1 cellular context compared by ENCODE assay signal in the genomic region with DNA sequence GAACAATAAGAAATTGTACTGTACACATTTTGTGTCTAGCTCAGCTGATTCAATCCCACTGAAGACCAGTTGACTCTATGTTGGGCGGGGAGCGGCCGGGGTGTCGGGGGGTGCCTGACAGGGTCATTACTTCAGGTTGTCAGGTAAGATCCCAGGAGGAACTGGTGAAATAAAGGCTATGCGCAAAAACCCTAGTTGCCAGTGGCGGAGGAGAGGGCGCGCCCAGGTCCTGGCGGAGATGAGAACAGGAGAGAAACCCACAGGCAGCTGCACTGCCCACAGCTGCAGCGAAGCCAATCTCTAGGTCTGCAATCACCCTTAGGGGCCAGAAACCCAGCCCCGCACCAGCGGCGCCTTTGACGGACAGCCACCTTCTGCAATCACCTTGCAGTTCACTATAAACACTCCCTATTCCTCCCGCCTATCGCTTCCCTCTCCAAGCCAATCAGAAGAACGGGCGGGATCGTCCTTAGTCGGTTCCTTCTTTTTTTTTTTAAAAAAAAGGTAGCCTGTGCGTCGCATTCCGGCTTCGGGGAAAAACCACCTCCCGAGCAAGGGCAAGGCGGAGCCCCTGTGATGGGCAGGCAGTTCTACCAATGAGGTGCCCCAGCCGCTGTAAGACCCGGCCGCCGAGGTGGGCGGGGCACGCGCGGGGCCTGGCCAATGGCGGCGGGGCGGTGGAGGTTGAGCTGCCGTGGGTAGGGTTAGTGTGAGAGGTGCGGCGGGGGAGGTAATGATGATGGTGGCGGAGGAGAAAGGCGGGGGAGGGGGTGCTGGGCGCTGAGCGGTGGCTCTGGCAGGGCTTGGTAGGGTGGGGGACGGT.
TF ChIP-seq lines count a peak whose summit lies in the region.

A gene (plus strand): TSS at position 707 of the 823 bp plus-strand sequence. CDS start 1,479 bp downstream, outside the sequence.

TF ChIP-seq in HepG2, 621 proteins besides CTCF, POLR2A, EP300 and RAD21 (continued from another document and continues in another):
- TF ChIP-seq, protein P1, sequence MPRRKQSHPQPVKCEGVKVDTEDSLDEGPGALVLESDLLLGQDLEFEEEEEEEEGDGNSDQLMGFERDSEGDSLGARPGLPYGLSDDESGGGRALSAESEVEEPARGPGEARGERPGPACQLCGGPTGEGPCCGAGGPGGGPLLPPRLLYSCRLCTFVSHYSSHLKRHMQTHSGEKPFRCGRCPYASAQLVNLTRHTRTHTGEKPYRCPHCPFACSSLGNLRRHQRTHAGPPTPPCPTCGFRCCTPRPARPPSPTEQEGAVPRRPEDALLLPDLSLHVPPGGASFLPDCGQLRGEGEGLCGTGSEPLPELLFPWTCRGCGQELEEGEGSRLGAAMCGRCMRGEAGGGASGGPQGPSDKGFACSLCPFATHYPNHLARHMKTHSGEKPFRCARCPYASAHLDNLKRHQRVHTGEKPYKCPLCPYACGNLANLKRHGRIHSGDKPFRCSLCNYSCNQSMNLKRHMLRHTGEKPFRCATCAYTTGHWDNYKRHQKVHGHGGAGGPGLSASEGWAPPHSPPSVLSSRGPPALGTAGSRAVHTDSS (CRISPR knock-in tag; conservative IDR thresholded peaks at IDR 0.05) = no peak
- TF ChIP-seq MEIS1 (CRISPR knock-in tag; IDR thresholded peaks at IDR 0.05; ENCODE audit: borderline replicate concordance) (no peak), ZNF207 (IDR thresholded peaks at IDR 0.05; ENCODE audit: borderline replicate concordance) (no peak), REL (CRISPR knock-in tag; conservative IDR thresholded peaks at IDR 0.05) (no peak), PITX1 (CRISPR knock-in tag; IDR thresholded peaks at IDR 0.05) (peak; percentile 66), ADNP (CRISPR knock-in tag; IDR thresholded peaks at IDR 0.05) (no peak), NONO (IDR thresholded peaks at IDR 0.05) (no peak), NONO (CRISPR knock-in tag; conservative IDR thresholded peaks at IDR 0.05) (peak; percentile 84), ZSCAN25 (CRISPR knock-in tag; IDR thresholded peaks at IDR 0.05) (no peak; the same call in none of the 2 replicates), ZNF121 (CRISPR knock-in tag; IDR thresholded peaks at IDR 0.05) (no peak), TAF15 (IDR thresholded peaks at IDR 0.05; ENCODE audit: low read depth, low read length, poor library complexity, severe bottlenecking) (no peak), ZC3H13 (CRISPR knock-in tag; IDR thresholded peaks at IDR 0.05) (peak; percentile 33; the same call in 1 of the 2 replicates), STAT5B (CRISPR knock-in tag; IDR thresholded peaks at IDR 0.05) (no peak; the same call in 1 of the 2 replicates), ZNF224 (CRISPR knock-in tag; IDR thresholded peaks at IDR 0.05) (0 out of 2 replicates have a peak, but pooled peaks have one; percentile 57), REXO4 (CRISPR knock-in tag; IDR thresholded peaks at IDR 0.05; ENCODE audit: borderline replicate concordance) (no peak), ELF3 (CRISPR knock-in tag; IDR thresholded peaks at IDR 0.05) (peak; percentile 41; the same call in 1 of the 2 replicates), ZNF672 (CRISPR knock-in tag; IDR thresholded peaks at IDR 0.05) (no peak), ZNF230 (CRISPR knock-in tag; IDR thresholded peaks at IDR 0.05) (no peak), YY1 (IDR thresholded peaks at IDR 0.05; ENCODE audit: insufficient read depth, insufficient replicate concordance, low read depth, low read length) (peak; percentile 91), CBX5 (CRISPR knock-in tag; IDR thresholded peaks at IDR 0.05; ENCODE audit: borderline replicate concordance) (peak; percentile 59; the same call in 1 of the 2 replicates), GFI1 (CRISPR knock-in tag; IDR thresholded peaks at IDR 0.05; ENCODE audit: borderline replicate concordance) (no peak; the same call in 1 of the 2 replicates), POLR2AphosphoS5 (IDR thresholded peaks at IDR 0.05; ENCODE audit: low read depth, low read length) (peak; percentile 96), ARID2 (CRISPR knock-in tag; IDR thresholded peaks at IDR 0.05; ENCODE audit: borderline replicate concordance) (peak; percentile 94), NR2F2 (IDR thresholded peaks at IDR 0.05; ENCODE audit: borderline replicate concordance, low read depth) (no peak; the same call in 1 of the 2 replicates), HNRNPUL1 (IDR thresholded peaks at IDR 0.05; ENCODE audit: low read depth, low read length) (no peak), ZBTB7B (CRISPR knock-in tag; IDR thresholded peaks at IDR 0.05) (peak; percentile 75; the same call in 1 of the 2 replicates), MEIS2 (CRISPR knock-in tag; IDR thresholded peaks at IDR 0.05) (peak; percentile 59), ZNF484 (CRISPR knock-in tag; IDR thresholded peaks at IDR 0.05; ENCODE audit: borderline replicate concordance, low read depth) (no peak), TCF7L2 (IDR thresholded peaks at IDR 0.05; ENCODE audit: low read depth, low read length) (no peak), GABPB1 (CRISPR knock-in tag; IDR thresholded peaks at IDR 0.05) (peak; percentile 81), ZBTB7A (CRISPR knock-in tag; IDR thresholded peaks at IDR 0.05) (no peak), IRX3 (CRISPR knock-in tag; IDR thresholded peaks at IDR 0.05; ENCODE audit: borderline replicate concordance, low read depth) (no peak)
- TF ChIP-seq, protein P2, sequence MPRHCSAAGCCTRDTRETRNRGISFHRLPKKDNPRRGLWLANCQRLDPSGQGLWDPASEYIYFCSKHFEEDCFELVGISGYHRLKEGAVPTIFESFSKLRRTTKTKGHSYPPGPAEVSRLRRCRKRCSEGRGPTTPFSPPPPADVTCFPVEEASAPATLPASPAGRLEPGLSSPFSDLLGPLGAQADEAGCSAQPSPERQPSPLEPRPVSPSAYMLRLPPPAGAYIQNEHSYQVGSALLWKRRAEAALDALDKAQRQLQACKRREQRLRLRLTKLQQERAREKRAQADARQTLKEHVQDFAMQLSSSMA (CRISPR knock-in tag; IDR thresholded peaks at IDR 0.05) = no peak
- TF ChIP-seq, protein P3, sequence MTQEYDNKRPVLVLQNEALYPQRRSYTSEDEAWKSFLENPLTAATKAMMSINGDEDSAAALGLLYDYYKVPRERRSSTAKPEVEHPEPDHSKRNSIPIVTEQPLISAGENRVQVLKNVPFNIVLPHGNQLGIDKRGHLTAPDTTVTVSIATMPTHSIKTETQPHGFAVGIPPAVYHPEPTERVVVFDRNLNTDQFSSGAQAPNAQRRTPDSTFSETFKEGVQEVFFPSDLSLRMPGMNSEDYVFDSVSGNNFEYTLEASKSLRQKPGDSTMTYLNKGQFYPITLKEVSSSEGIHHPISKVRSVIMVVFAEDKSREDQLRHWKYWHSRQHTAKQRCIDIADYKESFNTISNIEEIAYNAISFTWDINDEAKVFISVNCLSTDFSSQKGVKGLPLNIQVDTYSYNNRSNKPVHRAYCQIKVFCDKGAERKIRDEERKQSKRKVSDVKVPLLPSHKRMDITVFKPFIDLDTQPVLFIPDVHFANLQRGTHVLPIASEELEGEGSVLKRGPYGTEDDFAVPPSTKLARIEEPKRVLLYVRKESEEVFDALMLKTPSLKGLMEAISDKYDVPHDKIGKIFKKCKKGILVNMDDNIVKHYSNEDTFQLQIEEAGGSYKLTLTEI (CRISPR knock-in tag; conservative IDR thresholded peaks at IDR 0.05) = no peak
- TF ChIP-seq, protein P4, sequence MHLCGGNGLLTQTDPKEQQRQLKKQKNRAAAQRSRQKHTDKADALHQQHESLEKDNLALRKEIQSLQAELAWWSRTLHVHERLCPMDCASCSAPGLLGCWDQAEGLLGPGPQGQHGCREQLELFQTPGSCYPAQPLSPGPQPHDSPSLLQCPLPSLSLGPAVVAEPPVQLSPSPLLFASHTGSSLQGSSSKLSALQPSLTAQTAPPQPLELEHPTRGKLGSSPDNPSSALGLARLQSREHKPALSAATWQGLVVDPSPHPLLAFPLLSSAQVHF (CRISPR knock-in tag; IDR thresholded peaks at IDR 0.05) = no peak
- TF ChIP-seq, protein P5, sequence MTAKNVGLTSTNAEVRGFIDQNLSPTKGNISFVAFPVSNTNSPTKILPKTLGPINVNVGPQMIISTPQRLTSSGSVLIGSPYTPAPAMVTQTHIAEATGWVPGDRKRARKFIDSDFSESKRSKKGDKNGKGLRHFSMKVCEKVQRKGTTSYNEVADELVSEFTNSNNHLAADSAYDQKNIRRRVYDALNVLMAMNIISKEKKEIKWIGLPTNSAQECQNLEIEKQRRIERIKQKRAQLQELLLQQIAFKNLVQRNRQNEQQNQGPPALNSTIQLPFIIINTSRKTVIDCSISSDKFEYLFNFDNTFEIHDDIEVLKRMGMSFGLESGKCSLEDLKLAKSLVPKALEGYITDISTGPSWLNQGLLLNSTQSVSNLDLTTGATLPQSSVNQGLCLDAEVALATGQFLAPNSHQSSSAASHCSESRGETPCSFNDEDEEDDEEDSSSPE (CRISPR knock-in tag; IDR thresholded peaks at IDR 0.05) = peak; percentile 92
- TF ChIP-seq, protein P6, sequence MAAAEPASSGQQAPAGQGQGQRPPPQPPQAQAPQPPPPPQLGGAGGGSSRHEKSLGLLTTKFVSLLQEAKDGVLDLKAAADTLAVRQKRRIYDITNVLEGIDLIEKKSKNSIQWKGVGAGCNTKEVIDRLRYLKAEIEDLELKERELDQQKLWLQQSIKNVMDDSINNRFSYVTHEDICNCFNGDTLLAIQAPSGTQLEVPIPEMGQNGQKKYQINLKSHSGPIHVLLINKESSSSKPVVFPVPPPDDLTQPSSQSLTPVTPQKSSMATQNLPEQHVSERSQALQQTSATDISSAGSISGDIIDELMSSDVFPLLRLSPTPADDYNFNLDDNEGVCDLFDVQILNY (CRISPR knock-in tag; conservative IDR thresholded peaks at IDR 0.05) = no peak; the same call in 1 of the 2 replicates
- TF ChIP-seq, protein P7, sequence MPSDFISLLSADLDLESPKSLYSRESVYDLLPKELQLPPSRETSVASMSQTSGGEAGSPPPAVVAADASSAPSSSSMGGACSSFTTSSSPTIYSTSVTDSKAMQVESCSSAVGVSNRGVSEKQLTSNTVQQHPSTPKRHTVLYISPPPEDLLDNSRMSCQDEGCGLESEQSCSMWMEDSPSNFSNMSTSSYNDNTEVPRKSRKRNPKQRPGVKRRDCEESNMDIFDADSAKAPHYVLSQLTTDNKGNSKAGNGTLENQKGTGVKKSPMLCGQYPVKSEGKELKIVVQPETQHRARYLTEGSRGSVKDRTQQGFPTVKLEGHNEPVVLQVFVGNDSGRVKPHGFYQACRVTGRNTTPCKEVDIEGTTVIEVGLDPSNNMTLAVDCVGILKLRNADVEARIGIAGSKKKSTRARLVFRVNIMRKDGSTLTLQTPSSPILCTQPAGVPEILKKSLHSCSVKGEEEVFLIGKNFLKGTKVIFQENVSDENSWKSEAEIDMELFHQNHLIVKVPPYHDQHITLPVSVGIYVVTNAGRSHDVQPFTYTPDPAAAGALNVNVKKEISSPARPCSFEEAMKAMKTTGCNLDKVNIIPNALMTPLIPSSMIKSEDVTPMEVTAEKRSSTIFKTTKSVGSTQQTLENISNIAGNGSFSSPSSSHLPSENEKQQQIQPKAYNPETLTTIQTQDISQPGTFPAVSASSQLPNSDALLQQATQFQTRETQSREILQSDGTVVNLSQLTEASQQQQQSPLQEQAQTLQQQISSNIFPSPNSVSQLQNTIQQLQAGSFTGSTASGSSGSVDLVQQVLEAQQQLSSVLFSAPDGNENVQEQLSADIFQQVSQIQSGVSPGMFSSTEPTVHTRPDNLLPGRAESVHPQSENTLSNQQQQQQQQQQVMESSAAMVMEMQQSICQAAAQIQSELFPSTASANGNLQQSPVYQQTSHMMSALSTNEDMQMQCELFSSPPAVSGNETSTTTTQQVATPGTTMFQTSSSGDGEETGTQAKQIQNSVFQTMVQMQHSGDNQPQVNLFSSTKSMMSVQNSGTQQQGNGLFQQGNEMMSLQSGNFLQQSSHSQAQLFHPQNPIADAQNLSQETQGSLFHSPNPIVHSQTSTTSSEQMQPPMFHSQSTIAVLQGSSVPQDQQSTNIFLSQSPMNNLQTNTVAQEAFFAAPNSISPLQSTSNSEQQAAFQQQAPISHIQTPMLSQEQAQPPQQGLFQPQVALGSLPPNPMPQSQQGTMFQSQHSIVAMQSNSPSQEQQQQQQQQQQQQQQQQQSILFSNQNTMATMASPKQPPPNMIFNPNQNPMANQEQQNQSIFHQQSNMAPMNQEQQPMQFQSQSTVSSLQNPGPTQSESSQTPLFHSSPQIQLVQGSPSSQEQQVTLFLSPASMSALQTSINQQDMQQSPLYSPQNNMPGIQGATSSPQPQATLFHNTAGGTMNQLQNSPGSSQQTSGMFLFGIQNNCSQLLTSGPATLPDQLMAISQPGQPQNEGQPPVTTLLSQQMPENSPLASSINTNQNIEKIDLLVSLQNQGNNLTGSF (CRISPR knock-in tag; IDR thresholded peaks at IDR 0.05) = no peak; the same call in 1 of the 2 replicates
- TF ChIP-seq, protein P8, sequence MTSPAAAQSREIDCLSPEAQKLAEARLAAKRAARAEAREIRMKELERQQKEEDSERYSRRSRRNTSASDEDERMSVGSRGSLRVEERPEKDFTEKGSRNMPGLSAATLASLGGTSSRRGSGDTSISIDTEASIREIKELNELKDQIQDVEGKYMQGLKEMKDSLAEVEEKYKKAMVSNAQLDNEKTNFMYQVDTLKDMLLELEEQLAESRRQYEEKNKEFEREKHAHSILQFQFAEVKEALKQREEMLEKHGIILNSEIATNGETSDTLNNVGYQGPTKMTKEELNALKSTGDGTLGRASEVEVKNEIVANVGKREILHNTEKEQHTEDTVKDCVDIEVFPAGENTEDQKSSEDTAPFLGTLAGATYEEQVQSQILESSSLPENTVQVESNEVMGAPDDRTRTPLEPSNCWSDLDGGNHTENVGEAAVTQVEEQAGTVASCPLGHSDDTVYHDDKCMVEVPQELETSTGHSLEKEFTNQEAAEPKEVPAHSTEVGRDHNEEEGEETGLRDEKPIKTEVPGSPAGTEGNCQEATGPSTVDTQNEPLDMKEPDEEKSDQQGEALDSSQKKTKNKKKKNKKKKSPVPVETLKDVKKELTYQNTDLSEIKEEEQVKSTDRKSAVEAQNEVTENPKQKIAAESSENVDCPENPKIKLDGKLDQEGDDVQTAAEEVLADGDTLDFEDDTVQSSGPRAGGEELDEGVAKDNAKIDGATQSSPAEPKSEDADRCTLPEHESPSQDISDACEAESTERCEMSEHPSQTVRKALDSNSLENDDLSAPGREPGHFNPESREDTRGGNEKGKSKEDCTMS (CRISPR knock-in tag; conservative IDR thresholded peaks at IDR 0.05) = no peak; the same call in 1 of the 2 replicates
- TF ChIP-seq, protein P9, sequence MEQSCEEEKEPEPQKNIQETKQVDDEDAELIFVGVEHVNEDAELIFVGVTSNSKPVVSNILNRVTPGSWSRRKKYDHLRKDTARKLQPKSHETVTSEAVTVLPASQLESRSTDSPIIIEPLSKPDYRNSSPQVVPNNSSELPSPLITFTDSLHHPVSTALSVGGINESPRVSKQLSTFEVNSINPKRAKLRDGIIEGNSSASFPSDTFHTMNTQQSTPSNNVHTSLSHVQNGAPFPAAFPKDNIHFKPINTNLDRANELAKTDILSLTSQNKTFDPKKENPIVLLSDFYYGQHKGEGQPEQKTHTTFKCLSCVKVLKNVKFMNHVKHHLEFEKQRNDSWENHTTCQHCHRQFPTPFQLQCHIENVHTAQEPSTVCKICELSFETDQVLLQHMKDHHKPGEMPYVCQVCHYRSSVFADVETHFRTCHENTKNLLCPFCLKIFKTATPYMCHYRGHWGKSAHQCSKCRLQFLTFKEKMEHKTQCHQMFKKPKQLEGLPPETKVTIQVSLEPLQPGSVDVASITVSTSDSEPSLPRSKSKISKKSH (CRISPR knock-in tag; IDR thresholded peaks at IDR 0.05; ENCODE audit: borderline replicate concordance) = peak; percentile 81
